In genomic region chr1:207698822-207699483, GRCh38 we compare ENCODE assay signal across 8 cellular contexts. TPM values are rescaled to one million over a fixed set of nuclear protein-coding genes. Genes with fewer than 3 reads are reported as not detected.
A peak's percentile ranks its signal among the peaks of the same experiment; 100 is the strongest.
DNase-seq lines count a peak whose midpoint lies in the region; ATAC-seq and FAIRE-seq lines count a peak whose summit lies in the region.

No MANE protein-coding gene starts in this region.

- no peak overlapping the region for H3K4me3 ChIP-seq in small intestine (ENCODE audit: low read depth in 1 of 2, low read length in 2 of 2)

- 47 to 48% (median 48%) methylated on average over 4 of the region's 4 CpGs for WGBS in small intestine, 3 donors

- H3K4me1 ChIP-seq in small intestine (ENCODE audit: control insufficient read depth in 2 of 2, insufficient read depth in 1 of 2, low read depth in 1 of 2, low read length in 1 of 2) = no peaks in the 10 kb centered on the region

- H3K27me3 ChIP-seq in small intestine (ENCODE audit: control insufficient read depth in 2 of 2, insufficient read depth in 2 of 2, low read length in 2 of 2) = no peaks in the 10 kb centered on the region

- FAIRE-seq in small intestine (lab: Jason Lieb, UNC) = no peak

- no peaks in the 10 kb centered on the region for H3K9me3 ChIP-seq in small intestine (ENCODE audit: control insufficient read depth, low read depth)

- H3K27ac ChIP-seq in small intestine (ENCODE audit: low read depth in 1 of 2, low read length in 1 of 2) = no peak overlapping the region

- ATAC-seq in HG03025 (IDR thresholded peaks at IDR 0.05; ENCODE audit: low FRiP score, unreplicated experiment) = no peak

- no peaks in the 10 kb centered on the region for H3K36me3 ChIP-seq in small intestine (ENCODE audit: control insufficient read depth in 2 of 2, insufficient read depth in 2 of 2, low read length in 2 of 2)

- peak; percentile 17 for DNase-seq in COLO829 (ENCODE audit: low spot score)
- DNase-seq in HK-2 (ENCODE audit: unreplicated experiment) = peak; percentile 58
- peak; percentile 89 for DNase-seq in OCI-M1 (lab: John Stamatoyannopoulos, UW)
- peak; percentile 56 for DNase-seq in amniotic epithelial cell (ENCODE audit: low read depth)
- peak; percentile 44 to 59 for DNase-seq in hippocampal formation (lab: John Stamatoyannopoulos, UW)
- DNase-seq in small intestine = peak; percentile 70
- no peak for DNase-seq in stimulated activated naive CD4-positive, alpha-beta T cell treated with Interleukin-2 at 50 U/mL for 16 hours (lab: John Stamatoyannopoulos, UW)

RNA-seq across cellular contexts. Expression of gene CD46, which starts 52.9 kb away (rescaled TPM):
- 100 to 1,000 TPM in 1 of 3 donors, 10 to 100 TPM in 2; 53.2 to 122 (median 71.3) TPM for polyA plus RNA-seq in small intestine

RNA-seq across cellular contexts. Expression of gene CR1L, which starts 54.0 kb away (rescaled TPM):
- not detected for polyA plus RNA-seq in small intestine
